1 cellular context compared by ENCODE assay signal in genomic region chr4:169256101-169256612, GRCh38.
TF ChIP-seq lines count a peak whose summit lies in the region.

No MANE protein-coding gene starts in this region.

TF ChIP-seq in GM23338, 12 proteins besides CTCF, POLR2A, EP300 and RAD21:
- TF ChIP-seq, protein P1, sequence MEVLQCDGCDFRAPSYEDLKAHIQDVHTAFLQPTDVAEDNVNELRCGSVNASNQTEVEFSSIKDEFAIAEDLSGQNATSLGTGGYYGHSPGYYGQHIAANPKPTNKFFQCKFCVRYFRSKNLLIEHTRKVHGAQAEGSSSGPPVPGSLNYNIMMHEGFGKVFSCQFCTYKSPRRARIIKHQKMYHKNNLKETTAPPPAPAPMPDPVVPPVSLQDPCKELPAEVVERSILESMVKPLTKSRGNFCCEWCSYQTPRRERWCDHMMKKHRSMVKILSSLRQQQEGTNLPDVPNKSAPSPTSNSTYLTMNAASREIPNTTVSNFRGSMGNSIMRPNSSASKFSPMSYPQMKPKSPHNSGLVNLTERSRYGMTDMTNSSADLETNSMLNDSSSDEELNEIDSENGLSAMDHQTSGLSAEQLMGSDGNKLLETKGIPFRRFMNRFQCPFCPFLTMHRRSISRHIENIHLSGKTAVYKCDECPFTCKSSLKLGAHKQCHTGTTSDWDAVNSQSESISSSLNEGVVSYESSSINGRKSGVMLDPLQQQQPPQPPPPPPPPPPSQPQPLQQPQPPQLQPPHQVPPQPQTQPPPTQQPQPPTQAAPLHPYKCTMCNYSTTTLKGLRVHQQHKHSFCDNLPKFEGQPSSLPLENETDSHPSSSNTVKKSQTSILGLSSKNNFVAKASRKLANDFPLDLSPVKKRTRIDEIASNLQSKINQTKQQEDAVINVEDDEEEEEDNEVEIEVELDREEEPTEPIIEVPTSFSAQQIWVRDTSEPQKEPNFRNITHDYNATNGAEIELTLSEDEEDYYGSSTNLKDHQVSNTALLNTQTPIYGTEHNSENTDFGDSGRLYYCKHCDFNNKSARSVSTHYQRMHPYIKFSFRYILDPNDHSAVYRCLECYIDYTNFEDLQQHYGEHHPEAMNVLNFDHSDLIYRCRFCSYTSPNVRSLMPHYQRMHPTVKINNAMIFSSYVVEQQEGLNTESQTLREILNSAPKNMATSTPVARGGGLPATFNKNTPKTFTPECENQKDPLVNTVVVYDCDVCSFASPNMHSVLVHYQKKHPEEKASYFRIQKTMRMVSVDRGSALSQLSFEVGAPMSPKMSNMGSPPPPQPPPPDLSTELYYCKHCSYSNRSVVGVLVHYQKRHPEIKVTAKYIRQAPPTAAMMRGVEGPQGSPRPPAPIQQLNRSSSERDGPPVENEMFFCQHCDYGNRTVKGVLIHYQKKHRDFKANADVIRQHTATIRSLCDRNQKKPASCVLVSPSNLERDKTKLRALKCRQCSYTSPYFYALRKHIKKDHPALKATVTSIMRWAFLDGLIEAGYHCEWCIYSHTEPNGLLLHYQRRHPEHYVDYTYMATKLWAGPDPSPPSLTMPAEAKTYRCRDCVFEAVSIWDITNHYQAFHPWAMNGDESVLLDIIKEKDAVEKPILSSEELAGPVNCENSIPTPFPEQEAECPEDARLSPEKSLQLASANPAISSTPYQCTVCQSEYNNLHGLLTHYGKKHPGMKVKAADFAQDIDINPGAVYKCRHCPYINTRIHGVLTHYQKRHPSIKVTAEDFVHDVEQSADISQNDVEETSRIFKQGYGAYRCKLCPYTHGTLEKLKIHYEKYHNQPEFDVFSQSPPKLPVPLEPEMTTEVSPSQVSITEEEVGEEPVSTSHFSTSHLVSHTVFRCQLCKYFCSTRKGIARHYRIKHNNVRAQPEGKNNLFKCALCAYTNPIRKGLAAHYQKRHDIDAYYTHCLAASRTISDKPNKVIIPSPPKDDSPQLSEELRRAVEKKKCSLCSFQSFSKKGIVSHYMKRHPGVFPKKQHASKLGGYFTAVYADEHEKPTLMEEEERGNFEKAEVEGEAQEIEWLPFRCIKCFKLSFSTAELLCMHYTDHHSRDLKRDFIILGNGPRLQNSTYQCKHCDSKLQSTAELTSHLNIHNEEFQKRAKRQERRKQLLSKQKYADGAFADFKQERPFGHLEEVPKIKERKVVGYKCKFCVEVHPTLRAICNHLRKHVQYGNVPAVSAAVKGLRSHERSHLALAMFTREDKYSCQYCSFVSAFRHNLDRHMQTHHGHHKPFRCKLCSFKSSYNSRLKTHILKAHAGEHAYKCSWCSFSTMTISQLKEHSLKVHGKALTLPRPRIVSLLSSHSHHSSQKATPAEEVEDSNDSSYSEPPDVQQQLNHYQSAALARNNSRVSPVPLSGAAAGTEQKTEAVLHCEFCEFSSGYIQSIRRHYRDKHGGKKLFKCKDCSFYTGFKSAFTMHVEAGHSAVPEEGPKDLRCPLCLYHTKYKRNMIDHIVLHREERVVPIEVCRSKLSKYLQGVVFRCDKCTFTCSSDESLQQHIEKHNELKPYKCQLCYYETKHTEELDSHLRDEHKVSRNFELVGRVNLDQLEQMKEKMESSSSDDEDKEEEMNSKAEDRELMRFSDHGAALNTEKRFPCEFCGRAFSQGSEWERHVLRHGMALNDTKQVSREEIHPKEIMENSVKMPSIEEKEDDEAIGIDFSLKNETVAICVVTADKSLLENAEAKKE (CRISPR knock-in tag; IDR thresholded peaks at IDR 0.05): no peak
- TF ChIP-seq, protein P2, sequence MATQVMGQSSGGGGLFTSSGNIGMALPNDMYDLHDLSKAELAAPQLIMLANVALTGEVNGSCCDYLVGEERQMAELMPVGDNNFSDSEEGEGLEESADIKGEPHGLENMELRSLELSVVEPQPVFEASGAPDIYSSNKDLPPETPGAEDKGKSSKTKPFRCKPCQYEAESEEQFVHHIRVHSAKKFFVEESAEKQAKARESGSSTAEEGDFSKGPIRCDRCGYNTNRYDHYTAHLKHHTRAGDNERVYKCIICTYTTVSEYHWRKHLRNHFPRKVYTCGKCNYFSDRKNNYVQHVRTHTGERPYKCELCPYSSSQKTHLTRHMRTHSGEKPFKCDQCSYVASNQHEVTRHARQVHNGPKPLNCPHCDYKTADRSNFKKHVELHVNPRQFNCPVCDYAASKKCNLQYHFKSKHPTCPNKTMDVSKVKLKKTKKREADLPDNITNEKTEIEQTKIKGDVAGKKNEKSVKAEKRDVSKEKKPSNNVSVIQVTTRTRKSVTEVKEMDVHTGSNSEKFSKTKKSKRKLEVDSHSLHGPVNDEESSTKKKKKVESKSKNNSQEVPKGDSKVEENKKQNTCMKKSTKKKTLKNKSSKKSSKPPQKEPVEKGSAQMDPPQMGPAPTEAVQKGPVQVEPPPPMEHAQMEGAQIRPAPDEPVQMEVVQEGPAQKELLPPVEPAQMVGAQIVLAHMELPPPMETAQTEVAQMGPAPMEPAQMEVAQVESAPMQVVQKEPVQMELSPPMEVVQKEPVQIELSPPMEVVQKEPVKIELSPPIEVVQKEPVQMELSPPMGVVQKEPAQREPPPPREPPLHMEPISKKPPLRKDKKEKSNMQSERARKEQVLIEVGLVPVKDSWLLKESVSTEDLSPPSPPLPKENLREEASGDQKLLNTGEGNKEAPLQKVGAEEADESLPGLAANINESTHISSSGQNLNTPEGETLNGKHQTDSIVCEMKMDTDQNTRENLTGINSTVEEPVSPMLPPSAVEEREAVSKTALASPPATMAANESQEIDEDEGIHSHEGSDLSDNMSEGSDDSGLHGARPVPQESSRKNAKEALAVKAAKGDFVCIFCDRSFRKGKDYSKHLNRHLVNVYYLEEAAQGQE (IDR thresholded peaks at IDR 0.05; ENCODE audit: unreplicated experiment): no peak
- no peak for TF ChIP-seq NANOG (IDR thresholded peaks at IDR 0.05; ENCODE audit: borderline replicate concordance)
- no peak for TF ChIP-seq ZNF114 (CRISPR knock-in tag; IDR thresholded peaks at IDR 0.05)
- TF ChIP-seq JUNB (IDR thresholded peaks at IDR 0.05; ENCODE audit: unreplicated experiment): no peak
- no peak for TF ChIP-seq STAT1 (IDR thresholded peaks at IDR 0.05; ENCODE audit: unreplicated experiment)
- TF ChIP-seq CREB1 (CRISPR knock-in tag; IDR thresholded peaks at IDR 0.05; ENCODE audit: low read depth): no peak
- TF ChIP-seq ZNF331 (CRISPR knock-in tag; IDR thresholded peaks at IDR 0.05; ENCODE audit: low read depth): no peak
- no peak for TF ChIP-seq EZH2phosphoT487 (IDR thresholded peaks at IDR 0.05; ENCODE audit: unreplicated experiment)
- no peak for TF ChIP-seq EZH2 (IDR thresholded peaks at IDR 0.05; ENCODE audit: low read depth, unreplicated experiment)
- TF ChIP-seq POLR2AphosphoS5 (IDR thresholded peaks at IDR 0.05; ENCODE audit: low read depth): no peak
- TF ChIP-seq ETS1 (IDR thresholded peaks at IDR 0.05): no peak
